Comparison of ENCODE assay signal across 17 cellular contexts in genomic region chr4:143346208-143346607, GRCh38. TPM values are rescaled to one million over a fixed set of nuclear protein-coding genes. Genes with fewer than 3 reads are reported as not detected.
DNase-seq lines count a peak whose midpoint lies in the region; ATAC-seq and TF ChIP-seq lines count a peak whose summit lies in the region.
"Had no signal": no experiment of that assay in that cellular context is flagged by ENCODE, and none has a peak within 500 bp of the region (broad histone marks: within the 10 kb centered on the region; RNA-seq: fewer than 3 reads in every experiment).

No MANE protein-coding gene starts in this region.

- H3K9ac ChIP-seq in mesendoderm (ENCODE audit: low read length) = no peak overlapping the region

- H3K36me3 ChIP-seq in esophagus (ENCODE audit: control insufficient read depth in 2 of 2, insufficient read depth in 2 of 2, low read length in 1 of 2) (no peaks in the 10 kb centered on the region), mesendoderm (ENCODE audit: control insufficient read depth, insufficient read depth, low read length) (no peaks in the 10 kb centered on the region), upper lobe of left lung (no peaks in the 10 kb centered on the region), vagina (no peaks in the 10 kb centered on the region)
- H3K36me3 ChIP-seq: esophagus muscularis mucosa, right lobe of liver had no signal

- no peak overlapping the region for H2BK120ac ChIP-seq in mesendoderm (ENCODE audit: low read depth, low read length)

- no peak overlapping the region for H3K27ac ChIP-seq in RWPE1
- H3K27ac ChIP-seq in esophagus (ENCODE audit: low read depth in 2 of 2, low read length in 1 of 2) = peak overlapping the region; percentile 76 to 78
- H3K27ac ChIP-seq in mesendoderm (ENCODE audit: low read depth, low read length) = no peak overlapping the region
- H3K27ac ChIP-seq in upper lobe of left lung = peak overlapping the region in 2 of 4 donors; percentile 72 to 73
- H3K27ac ChIP-seq in vagina = no peak overlapping the region
- H3K27ac ChIP-seq: C4-2B, SK-N-MC had no signal

- H4K8ac ChIP-seq in mesendoderm (ENCODE audit: low read depth, low read length) = no peak overlapping the region

- no peak overlapping the region for H2BK15ac ChIP-seq in mesendoderm (replicated peaks; ENCODE audit: low read depth)

- 50 to 56% methylated on average over 2 of the region's 2 CpGs for WGBS in esophagus, 2 donors
- WGBS in mesendoderm (ENCODE audit: extremely low coverage, insufficient coverage, low lambda C conversion rate) = no CpG with 5 or more reads among the region's 2 CpGs
- WGBS in upper lobe of left lung, 2 donors = 64 to 65% methylated on average over 2 of the region's 2 CpGs

- H3K4me1 ChIP-seq in esophagus (ENCODE audit: control insufficient read depth in 2 of 2, insufficient read depth in 2 of 2, low read length in 1 of 2) = peaks cover 5 to 6% of the 10 kb centered on the region in 2 donors
- peaks cover 2% of the 10 kb centered on the region for H3K4me1 ChIP-seq in mesendoderm (ENCODE audit: control insufficient read depth, low read depth, low read length)
- H3K4me1 ChIP-seq in upper lobe of left lung = peaks cover 16 to 42% (median 33%) of the 10 kb centered on the region in 4 donors
- peaks cover 32% of the 10 kb centered on the region for H3K4me1 ChIP-seq in vagina

- no peaks in the 10 kb centered on the region for H3K9me3 ChIP-seq in esophagus (ENCODE audit: control insufficient read depth in 2 of 2, insufficient read depth in 1 of 2, low read depth in 1 of 2, low read length in 1 of 2)
- no peaks in the 10 kb centered on the region for H3K9me3 ChIP-seq in upper lobe of left lung
- H3K9me3 ChIP-seq in vagina = no peaks in the 10 kb centered on the region
- H3K9me3 ChIP-seq: esophagus muscularis mucosa, right lobe of liver had no signal

- CTCF ChIA-PET in RWPE1 (lab: Yijun Ruan, JAX) = interaction anchor here (0.6 kb wide), 1 partner anchor 40 kb away, joined by 4 read pairs; no protein-coding TSS in a partner anchor

- no peak for TF ChIP-seq POLR2A in upper lobe of left lung (IDR thresholded peaks at IDR 0.05)
- no peak for TF ChIP-seq POLR2A in vagina (IDR thresholded peaks at IDR 0.05)

- H3K23ac ChIP-seq in mesendoderm (ENCODE audit: low read length) = no peak overlapping the region

- H2BK5ac ChIP-seq in mesendoderm (ENCODE audit: low read length) = no peak overlapping the region

- ATAC-seq in upper lobe of left lung (ENCODE audit: low FRiP score in 2 of 2) = peak; percentile 69 to 88
- ATAC-seq: activated CD8-positive, alpha-beta memory T cell treated with anti-CD3 and anti-CD28 coated beads, Interleukin-2, amount 10 ng/mL, durations not matched to agents 7 days and 5 days had no signal

- TF ChIP-seq EP300 in upper lobe of left lung (IDR thresholded peaks at IDR 0.05) = peak in 2 of 4 donors; percentile 45 to 87

- H4K5ac ChIP-seq in mesendoderm (ENCODE audit: low read length) = no peak overlapping the region

- H2AK5ac ChIP-seq in mesendoderm (ENCODE audit: low read length) = no peak overlapping the region

- intact Hi-C loops in vagina (cut with DNase I) = no loop called here

- no peak overlapping the region for H3K4ac ChIP-seq in mesendoderm (ENCODE audit: low read depth, low read length)

- peaks cover 5% of the 10 kb centered on the region for H3K79me1 ChIP-seq in mesendoderm (ENCODE audit: low read length)

- H3K4me3 ChIP-seq in esophagus (ENCODE audit: low read depth in 1 of 2, low read length in 2 of 2) (no peak overlapping the region), mesendoderm (ENCODE audit: low read length) (no peak overlapping the region), upper lobe of left lung (no peak overlapping the region), vagina (no peak overlapping the region)
- H3K4me3 ChIP-seq: esophagus muscularis mucosa, right lobe of liver, SK-N-MC had no signal

- no peak overlapping the region for H3K4me2 ChIP-seq in mesendoderm (ENCODE audit: low read length)

- DNase-seq in RWPE1 (ENCODE audit: low spot score) (peak; percentile 92), mesendoderm (peak; percentile 91), upper lobe of left lung (peak in 1 of 2 donors; percentile 75), cerebellar nuclear complex (lab: John Stamatoyannopoulos, UW) (no peak), vagina (ENCODE audit: extremely low spot score in 2 of 2) (no peak), GDM1 (lab: John Stamatoyannopoulos, UW) (no peak)
- DNase-seq: activated CD8-positive, alpha-beta memory T cell treated with anti-CD3 and anti-CD28 coated beads, Interleukin-2, amount 10 ng/mL, durations not matched to agents 7 days and 5 days; activated naive CD4-positive, alpha-beta T cell treated with Interleukin-2 at 50 U/mL for 16 hours; central memory CD4-positive, alpha-beta T cell; NCI-H1417 treated with DMSO at 0.1 percent for 48 hours; NCI-H524; right lobe of liver; stimulated activated naive CD4-positive, alpha-beta T cell treated with Interleukin-2 at 50 U/mL for 16 hours had no signal

- POLR2A ChIA-PET in RWPE1 (lab: Yijun Ruan, JAX; ENCODE audit: low non-redundant PET) = interaction anchor here (0.8 kb wide), 1 partner anchor 1008 kb away, joined by 3 read pairs; no protein-coding TSS in a partner anchor

- TF ChIP-seq CTCF in RWPE1 (conservative IDR thresholded peaks at IDR 0.05; ENCODE audit: low read depth) = no peak
- TF ChIP-seq CTCF in upper lobe of left lung (IDR thresholded peaks at IDR 0.05) = no peak
- no peak for TF ChIP-seq CTCF in vagina (IDR thresholded peaks at IDR 0.05)

- no peaks in the 10 kb centered on the region for H3K27me3 ChIP-seq in esophagus (ENCODE audit: control insufficient read depth in 1 of 2, insufficient read depth in 2 of 2, low read length in 2 of 2)
- H3K27me3 ChIP-seq in mesendoderm (ENCODE audit: insufficient read depth, low read length, poor library complexity) = no peaks in the 10 kb centered on the region
- H3K27me3 ChIP-seq in upper lobe of left lung = no peaks in the 10 kb centered on the region
- no peaks in the 10 kb centered on the region for H3K27me3 ChIP-seq in vagina
- H3K27me3 ChIP-seq: esophagus muscularis mucosa, right lobe of liver had no signal

- H3K18ac ChIP-seq in mesendoderm (ENCODE audit: low read length) = no peak overlapping the region

- H3K79me2 ChIP-seq in mesendoderm (ENCODE audit: control insufficient read depth, insufficient read depth, low read length) = no peaks in the 10 kb centered on the region

- no peak overlapping the region for H3K56ac ChIP-seq in mesendoderm (ENCODE audit: low read length)

RNA-seq across cellular contexts. Expression of gene GAB1, which starts 9.5 kb away (rescaled TPM):
- 10 to 100 TPM in 1 of 2 donors, 1 to 10 TPM in 1; 7.8 to 10.0 TPM for polyA plus RNA-seq in esophagus
- 10.6 TPM for polyA plus RNA-seq in mesendoderm (2013, experiment 1 of 2)
- polyA plus RNA-seq in mesendoderm (2013, experiment 2 of 2) = 11.9 TPM
- total RNA-seq in upper lobe of left lung (10 to 100 TPM; 47.1 to 77.6 (median 56.9) TPM), vagina (29.0 TPM)

Comparison
In these comparisons a context has a peak if more than half of its experiments do, and no peak if none do; other contexts are left out.
1. DNase-seq: peak in RWPE1 (single experiment) and mesendoderm (single experiment); none in cerebellar nuclear complex (0 of 2), vagina (0 of 2) and GDM1 (single experiment).
2. H3K27ac ChIP-seq: peak in esophagus (2 of 2); none in RWPE1 (single experiment), mesendoderm (single experiment) and vagina (single experiment).